ENCODE assay signal across 24 cellular contexts in genomic region chr11:10550988-10551657, GRCh38. TPM values are rescaled to one million over a fixed set of nuclear protein-coding genes. Genes with fewer than 3 reads are reported as not detected.
"Had no signal": no experiment of that assay in that cellular context is flagged by ENCODE, and none has a peak within 500 bp of the region (broad histone marks: within the 10 kb centered on the region; RNA-seq: fewer than 3 reads in every experiment).

No MANE protein-coding gene starts in this region.

- H3K4me1 Mint-ChIP-seq: nephron progenitor cell; stimulated activated naive CD8-positive, alpha-beta T cell treated with anti-CD3 and anti-CD28 coated beads, Interleukin-15, amount 100 ng/mL, for 72 hours had no signal

- H3K27me3 ChIP-seq: suprapubic skin, transverse colon, uterus had no signal

- DNase-seq: activated CD4-positive, alpha-beta T cell treated with anti-CD3 and anti-CD28 coated beads, Interleukin-2, amount 50 U/mL, for 48 hours; activated gamma-delta T cell treated with Interleukin-2 at 50 U/mL for 16 hours; activated T-cell treated with anti-CD3 and anti-CD28 coated beads for 4 hours; caudate nucleus; effector memory CD8-positive, alpha-beta T cell; lower lobe of right lung; midbrain; nephron progenitor cell; nucleus accumbens; posterior cingulate gyrus; stimulated activated CD4-positive, alpha-beta T cell treated with anti-CD3 and anti-CD28 coated beads, Interleukin-15, amount 100 ng/mL, for 24 hours; stimulated activated CD4-positive, alpha-beta T cell treated with anti-CD3 and anti-CD28 coated beads, Interleukin-2, amount 100 ng/mL, for 48 hours; stimulated activated naive CD8-positive, alpha-beta T cell treated with anti-CD3 and anti-CD28 coated beads, Interleukin-15, amount 100 ng/mL, for 72 hours; transverse colon; uterus; WERI-Rb-1 had no signal

- H3K4me3 Mint-ChIP-seq: activated naive CD8-positive, alpha-beta T cell; activated T-helper 1 cell treated with anti-CD3 and anti-CD28 coated beads, Interleukin-12 subunit alpha, Interleukin-12 subunit beta, Interleukin-2, Interleukin-4 antibody, amounts not matched to agents 30 ng/mL and 10 ng/mL and 1 ng/mL, durations not matched to agents 14 hours and 24 hours and 36 hours; effector memory CD8-positive, alpha-beta T cell; nephron progenitor cell; stimulated activated naive CD8-positive, alpha-beta T cell treated with anti-CD3 and anti-CD28 coated beads, Interleukin-15, amount 100 ng/mL, for 72 hours; T-helper 1 cell treated with Interleukin-12 subunit alpha and Interleukin-12 subunit beta and Interleukin-4 antibody, amounts not matched to agents 30 μg/mL and 1 μg/mL, for 36 hours had no signal

- H3K36me3 ChIP-seq: lower lobe of right lung, suprapubic skin, transverse colon, uterus, WERI-Rb-1 had no signal

- H3K9me3 Mint-ChIP-seq: activated T-helper 1 cell treated with anti-CD3 and anti-CD28 coated beads, Interleukin-12 subunit alpha, Interleukin-12 subunit beta, Interleukin-2, Interleukin-4 antibody, amounts not matched to agents 30 ng/mL and 10 ng/mL and 1 ng/mL, durations not matched to agents 14 hours and 24 hours and 36 hours had no signal

- H3K9me3 ChIP-seq: suprapubic skin, transverse colon, uterus had no signal

- H3K27ac Mint-ChIP-seq: activated naive CD8-positive, alpha-beta T cell; activated T-helper 1 cell treated with anti-CD3 and anti-CD28 coated beads, Interleukin-12 subunit alpha, Interleukin-12 subunit beta, Interleukin-2, Interleukin-4 antibody, amounts not matched to agents 30 ng/mL and 10 ng/mL and 1 ng/mL, durations not matched to agents 14 hours and 24 hours and 36 hours; effector memory CD8-positive, alpha-beta T cell; nephron progenitor cell; stimulated activated naive CD8-positive, alpha-beta T cell treated with anti-CD3 and anti-CD28 coated beads, Interleukin-15, amount 100 ng/mL, for 72 hours; T-helper 1 cell treated with Interleukin-12 subunit alpha and Interleukin-12 subunit beta and Interleukin-4 antibody, amounts not matched to agents 30 μg/mL and 1 μg/mL, for 36 hours had no signal

- H3K27ac ChIP-seq: lower lobe of right lung, skin epidermis, suprapubic skin, transverse colon, uterus, WERI-Rb-1 had no signal

- H3K4me3 ChIP-seq: lower lobe of right lung, skin epidermis, suprapubic skin, transverse colon, uterus had no signal

- H3K4me1 ChIP-seq: lower lobe of right lung, suprapubic skin, transverse colon, uterus had no signal

- FAIRE-seq: frontal cortex, keratinocyte had no signal

- ATAC-seq: effector memory CD8-positive, alpha-beta T cell; lower lobe of right lung; stimulated activated naive CD8-positive, alpha-beta T cell treated with anti-CD3 and anti-CD28 coated beads, Interleukin-15, amount 100 ng/mL, for 72 hours had no signal

RNA-seq across cellular contexts. Expression of gene LYVE1, which starts 17.3 kb away (rescaled TPM):
- total RNA-seq: activated T-helper 1 cell treated with anti-CD3 and anti-CD28 coated beads, Interleukin-12 subunit alpha, Interleukin-12 subunit beta, Interleukin-2, Interleukin-4 antibody, amounts not matched to agents 30 ng/mL and 10 ng/mL and 1 ng/mL, durations not matched to agents 14 hours and 24 hours and 36 hours; myocyte had no signal
- polyA plus RNA-seq: keratinocyte had no signal
